Comparison of ENCODE assay signal across 11 cellular contexts in the genomic region with DNA sequence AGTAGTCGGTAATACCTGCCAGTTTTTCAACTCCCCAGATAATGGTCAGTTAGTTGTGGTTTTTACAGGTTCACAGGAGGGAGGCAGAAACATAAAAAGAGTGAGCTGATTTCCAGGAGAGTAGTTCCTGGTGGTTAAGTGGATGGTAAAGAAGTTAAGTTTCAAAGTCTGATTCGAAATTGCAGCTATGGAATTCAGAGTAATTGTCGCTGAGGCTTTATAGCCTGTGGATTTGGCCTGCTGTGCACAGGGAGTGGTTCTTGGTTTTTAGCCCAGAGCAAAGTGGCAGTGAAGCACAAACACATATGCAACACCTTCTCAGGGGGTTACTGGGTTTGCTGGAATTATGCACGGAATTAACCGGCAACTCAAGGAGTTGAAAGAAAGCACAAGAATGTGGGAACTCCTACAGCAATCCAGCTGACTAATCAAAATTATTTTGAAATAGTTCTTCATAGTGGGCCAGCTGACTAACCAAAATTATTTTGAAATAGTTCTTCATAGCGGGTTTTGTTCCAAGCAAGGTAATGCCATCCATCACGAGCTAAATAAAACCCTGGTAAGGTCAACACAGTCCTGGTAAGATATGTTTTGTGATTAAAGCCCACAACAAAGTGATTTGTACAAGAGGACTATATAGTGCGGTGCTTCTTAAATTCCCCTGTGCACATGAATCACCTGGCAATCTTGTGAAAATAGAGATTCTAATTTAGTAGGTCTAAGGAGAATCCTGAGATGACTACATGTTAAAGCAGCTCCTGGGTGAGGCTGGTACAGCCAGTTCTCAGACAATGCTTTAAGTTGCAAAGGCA.
DNase-seq lines count a peak whose midpoint lies in the region; ATAC-seq, FAIRE-seq and TF ChIP-seq lines count a peak whose summit lies in the region.
"Had no signal": no experiment of that assay in that cellular context is flagged by ENCODE, and none has a peak within 500 bp of the region (broad histone marks: within the 10 kb centered on the region; RNA-seq: fewer than 3 reads in every experiment).

No MANE protein-coding gene starts in this region.

- POLR2A ChIA-PET in K562 (lab: Yijun Ruan, JAX) = no interaction called here

- FAIRE-seq in K562 (lab: Jason Lieb, UNC) = no peak

- no peak overlapping the region for H3K27ac Mint-ChIP-seq in chondrocyte (ENCODE audit: unreplicated experiment)

- TF ChIP-seq EP300 in K562 (IDR thresholded peaks at IDR 0.05; ENCODE audit: low read length) (no peak), stomach (IDR thresholded peaks at IDR 0.05) (no peak)

- TF ChIP-seq CTCF in K562 (IDR thresholded peaks at IDR 0.05 in 2 of 3, conservative IDR thresholded peaks at IDR 0.05 in 1 of 3; ENCODE audit: insufficient read depth in 2 of 3, low read depth in 1 of 3, low read length in 3 of 3) (no peak), stomach (IDR thresholded peaks at IDR 0.05) (no peak), chondrocyte (IDR thresholded peaks at IDR 0.05) (no peak)

- 2% methylated on average over 8 of the region's 8 CpGs for WGBS in K562 (ENCODE audit: insufficient coverage, low coverage, missing lambda C conversion rate)
- 17 to 29% (median 23%) methylated on average over 8 of the region's 8 CpGs for WGBS in stomach, 5 donors

- no TSS peak for BruUV-seq in K562 (replicated peaks; lab: Mats Ljungman, UMichigan)

- no peaks in the 10 kb centered on the region for H3K4me1 ChIP-seq in K562 (replicated peaks in 1 of 2; ENCODE audit: control insufficient read depth in 2 of 2, insufficient read depth in 2 of 2, low read length in 2 of 2)
- peaks cover 0 to 14% (median 6%) of the 10 kb centered on the region in 4 donors for H3K4me1 ChIP-seq in stomach

- no peaks in the 10 kb centered on the region for H4K20me1 ChIP-seq in K562 (replicated peaks; ENCODE audit: control insufficient read depth, insufficient read depth, low read length)

- H3K4me1 Mint-ChIP-seq in chondrocyte (ENCODE audit: low read depth) = peaks cover 16% of the 10 kb centered on the region
- H3K4me1 Mint-ChIP-seq: neural crest cell had no signal

- H3K9me3 Mint-ChIP-seq in chondrocyte (ENCODE audit: low read depth) = no peaks in the 10 kb centered on the region

- H3K27ac ChIP-seq in K562 (ENCODE audit: extremely low read depth, low read depth, low read length) (no peak overlapping the region), stomach (peak overlapping the region in 3 of 5 donors; percentile 36 to 66 (median 53))

- no peaks in the 10 kb centered on the region for H3K79me2 ChIP-seq in K562 (ENCODE audit: control insufficient read depth, insufficient read depth, low read length)

- H3K36me3 Mint-ChIP-seq in chondrocyte (ENCODE audit: low read depth) = no peaks in the 10 kb centered on the region

- CTCF ChIA-PET in K562 (lab: Yijun Ruan, JAX; ENCODE audit: low intra/inter-chr PET ratio) = no interaction called here

- intact Hi-C loops in K562 (cut with micrococcal nuclease) = no loop called here
- intact Hi-C loops in stomach (cut with DNase I; ENCODE audit: low total_unique reads) = no loop called here

- no peak overlapping the region for H2AFZ ChIP-seq in K562 (ENCODE audit: low read depth, low read length)

- peak; percentile 35 for DNase-seq in HPDE6-E6E7 (ENCODE audit: extremely low spot score)
- no peak for DNase-seq in K562 (ENCODE audit: extremely low read depth in 1 of 4, low spot score in 3 of 4)
- DNase-seq in iPS-NIHi7 (ENCODE audit: extremely low spot score) = peak; percentile 32
- DNase-seq in stomach = peak; percentile 28
- no peak for DNase-seq in chondrocyte (ENCODE audit: low spot score)
- DNase-seq in ACHN = no peak
- no peak for DNase-seq in foreskin melanocyte
- DNase-seq: dermis blood vessel endothelial cell, NCI-H1694 had no signal

- no peak overlapping the region for H3K4me3 ChIP-seq in K562
- H3K4me3 ChIP-seq in stomach = no peak overlapping the region

- ATAC-seq in K562 = no peak
- ATAC-seq in GM21381 (IDR thresholded peaks at IDR 0.05; ENCODE audit: unreplicated experiment) = no peak

- in situ Hi-C loops in K562 (cut with MboI) (no loop called here), ACHN (cut with HindIII; ENCODE audit: low pct_ligation_motif_present, low pct_unique_long_range_greater_than_20kb, low sequenced_read_pairs) (no loop called here)

- TF ChIP-seq POLR2A in K562 (conservative IDR thresholded peaks at IDR 0.05) = no peak
- TF ChIP-seq POLR2A in stomach (IDR thresholded peaks at IDR 0.05) = no peak

- H3K27me3 ChIP-seq in K562 (ENCODE audit: control insufficient read depth in 2 of 2, insufficient read depth in 2 of 2, low read length in 2 of 2) = no peaks in the 10 kb centered on the region; a peak in 1 of 5 replicates
- peaks cover 0 to 3% (median 0%) of the 10 kb centered on the region in 3 donors for H3K27me3 ChIP-seq in stomach

- H3K9me3 ChIP-seq in K562 (replicated peaks; ENCODE audit: control insufficient read depth, insufficient read depth, low read depth, low read length) = no peaks in the 10 kb centered on the region
- H3K9me3 ChIP-seq in stomach = no peaks in the 10 kb centered on the region

- peaks cover 7% of the 10 kb centered on the region for H3K27me3 Mint-ChIP-seq in chondrocyte (ENCODE audit: low read depth)

- TF ChIP-seq RAD21 in K562 (CRISPR knock-in tag; conservative IDR thresholded peaks at IDR 0.05 in 1 of 2, IDR thresholded peaks at IDR 0.05 in 1 of 2) = no peak

- no peaks in the 10 kb centered on the region for H3K9me1 ChIP-seq in K562 (ENCODE audit: control insufficient read depth, insufficient read depth, low read length)

- H3K9ac ChIP-seq in K562 (ENCODE audit: insufficient read depth in 1 of 2, low read depth in 2 of 2, low read length in 2 of 2) = no peak overlapping the region

- H3K36me3 ChIP-seq in K562 (ENCODE audit: control insufficient read depth, insufficient read depth, low read length) = no peaks in the 10 kb centered on the region
- peaks cover 0 to 6% (median 0%) of the 10 kb centered on the region in 4 donors for H3K36me3 ChIP-seq in stomach

- H3K4me3 Mint-ChIP-seq in chondrocyte (ENCODE audit: unreplicated experiment) = no peak overlapping the region
- H3K4me3 Mint-ChIP-seq: neural crest cell had no signal

- H3K4me2 ChIP-seq in K562 (ENCODE audit: insufficient read depth, low read length) = no peak overlapping the region

TF ChIP-seq in K562, 482 proteins besides CTCF, POLR2A, EP300 and RAD21:
- peak; percentile 34; the same call in 1 of the 2 replicates for TF ChIP-seq ZNF316 (IDR thresholded peaks at IDR 0.05)
- TF ChIP-seq RBFOX2 (IDR thresholded peaks at IDR 0.05; ENCODE audit: low read depth, low read length) = no peak
- peak; percentile 25; the same call in 1 of the 2 replicates for TF ChIP-seq C11orf30 (IDR thresholded peaks at IDR 0.05; ENCODE audit: low read depth)

Comparison
In these comparisons a context has a peak if more than half of its experiments do, and no peak if none do; other contexts are left out.
1. DNase-seq: peak in HPDE6-E6E7 (single experiment), iPS-NIHi7 (single experiment) and stomach (single experiment); none in K562 (0 of 4), chondrocyte (single experiment), ACHN (single experiment) and foreskin melanocyte (single experiment).